Comparison of ENCODE assay signal across 18 cellular contexts in genomic region chr13:42878721-42879120, GRCh38.
DNase-seq lines count a peak whose midpoint lies in the region; ATAC-seq and TF ChIP-seq lines count a peak whose summit lies in the region.
"Had no signal": no experiment of that assay in that cellular context is flagged by ENCODE, and none has a peak within 500 bp of the region (broad histone marks: within the 10 kb centered on the region; RNA-seq: fewer than 3 reads in every experiment).

No MANE protein-coding gene starts in this region.

- TF ChIP-seq CTCF in AG10803 (conservative IDR thresholded peaks at IDR 0.05; ENCODE audit: low read length) = no peak
- no peak for TF ChIP-seq CTCF in astrocyte of the spinal cord (IDR thresholded peaks at IDR 0.05; ENCODE audit: low read depth, low read length)
- TF ChIP-seq CTCF in fibroblast of mammary gland (conservative IDR thresholded peaks at IDR 0.05; ENCODE audit: control insufficient read depth, insufficient read depth, low read depth, low read length) = no peak

- H3K4me3 ChIP-seq in AG10803 (ENCODE audit: low read length) (no peak overlapping the region), astrocyte of the spinal cord (ENCODE audit: low read depth, low read length) (no peak overlapping the region), fibroblast of mammary gland (ENCODE audit: control insufficient read depth, low read depth, low read length) (no peak overlapping the region), skeletal muscle cell (ENCODE audit: low read depth, low read length) (no peak overlapping the region)
- H3K4me3 ChIP-seq: BLaER1 treated with 17β-estradiol and CSF1 and Interleukin-3, amounts not matched to agents 10 nM and 100 nM; GM12878; HAP-1; K562 had no signal

- H3K4me3 Mint-ChIP-seq in activated CD4-positive, alpha-beta T cell treated with anti-CD3 and anti-CD28 coated beads, Interleukin-2, amount 10 ng/mL, durations not matched to agents 7 days and 5 days = no peak overlapping the region
- H3K4me3 Mint-ChIP-seq: CD4-positive, alpha-beta T cell; HFFc6 had no signal

- POLR2A ChIA-PET in activated CD4-positive, alpha-beta T cell treated with anti-CD3 and anti-CD28 coated beads, Interleukin-2, amount 10 ng/mL, durations not matched to agents 7 days and 5 days (lab: Charles Lee) = no interaction called here

- ATAC-seq in GM19452 (IDR thresholded peaks at IDR 0.05; ENCODE audit: unreplicated experiment) = no peak
- ATAC-seq: GM12878, K562 had no signal

- peaks cover 5% of the 10 kb centered on the region for H3K4me1 Mint-ChIP-seq in activated CD4-positive, alpha-beta T cell treated with anti-CD3 and anti-CD28 coated beads, Interleukin-2, amount 10 ng/mL, durations not matched to agents 7 days and 5 days

- in situ Hi-C loops in astrocyte of the spinal cord (cut with HindIII; ENCODE audit: low sequenced_read_pairs) = no loop called here

- peak; percentile 41 for DNase-seq in AG10803 (ENCODE audit: low read depth)
- peak; percentile 38 for DNase-seq in astrocyte of the spinal cord (ENCODE audit: low read depth, low spot score)
- peak; percentile 65 for DNase-seq in fibroblast of mammary gland (ENCODE audit: low read depth)
- DNase-seq in skeletal muscle cell (ENCODE audit: low read depth) = peak; percentile 50
- DNase-seq in DMS153 treated with DMSO at 0.1 percent for 48 hours (lab: John Stamatoyannopoulos, UW; ENCODE audit: unreplicated experiment) = no peak
- no peak for DNase-seq in activated CD4-positive, alpha-beta T cell treated with anti-CD3 and anti-CD28 coated beads, Interleukin-2, amount 10 ng/mL, durations not matched to agents 7 days and 5 days
- DNase-seq: 8988T; Calu3; CD4-positive, alpha-beta T cell; DMS 273 treated with DMSO at 0.1 percent for 48 hours; DMS79; GOT3; HFFc6 had no signal

- peaks cover 24% of the 10 kb centered on the region for H3K27me3 Mint-ChIP-seq in activated CD4-positive, alpha-beta T cell treated with anti-CD3 and anti-CD28 coated beads, Interleukin-2, amount 10 ng/mL, durations not matched to agents 7 days and 5 days

- CTCF ChIA-PET in activated CD4-positive, alpha-beta T cell treated with anti-CD3 and anti-CD28 coated beads, Interleukin-2, amount 10 ng/mL, durations not matched to agents 7 days and 5 days (lab: Charles Lee) = interaction anchor here (0.6 kb wide), 1 partner anchor 536 kb away, joined by 3 read pairs; no protein-coding TSS in a partner anchor

- no peaks in the 10 kb centered on the region for H3K9me3 Mint-ChIP-seq in activated CD4-positive, alpha-beta T cell treated with anti-CD3 and anti-CD28 coated beads, Interleukin-2, amount 10 ng/mL, durations not matched to agents 7 days and 5 days
- H3K9me3 Mint-ChIP-seq: CD4-positive, alpha-beta T cell; HFFc6 had no signal

- no peak overlapping the region for H3K27ac Mint-ChIP-seq in activated CD4-positive, alpha-beta T cell treated with anti-CD3 and anti-CD28 coated beads, Interleukin-2, amount 10 ng/mL, durations not matched to agents 7 days and 5 days
- H3K27ac Mint-ChIP-seq: CD4-positive, alpha-beta T cell; HFFc6 had no signal

- peaks cover 8% of the 10 kb centered on the region for H3K36me3 Mint-ChIP-seq in activated CD4-positive, alpha-beta T cell treated with anti-CD3 and anti-CD28 coated beads, Interleukin-2, amount 10 ng/mL, durations not matched to agents 7 days and 5 days (ENCODE audit: low read depth)

Comparison
In these comparisons a context has a peak if more than half of its experiments do, and no peak if none do; other contexts are left out.
1. DNase-seq: peak in AG10803 (single experiment), astrocyte of the spinal cord (single experiment), fibroblast of mammary gland (single experiment) and skeletal muscle cell (single experiment); none in DMS153 treated with DMSO at 0.1 percent for 48 hours (single experiment) and activated CD4-positive, alpha-beta T cell treated with anti-CD3 and anti-CD28 coated beads, Interleukin-2, amount 10 ng/mL, durations not matched to agents 7 days and 5 days (single experiment).